In the genomic region with DNA sequence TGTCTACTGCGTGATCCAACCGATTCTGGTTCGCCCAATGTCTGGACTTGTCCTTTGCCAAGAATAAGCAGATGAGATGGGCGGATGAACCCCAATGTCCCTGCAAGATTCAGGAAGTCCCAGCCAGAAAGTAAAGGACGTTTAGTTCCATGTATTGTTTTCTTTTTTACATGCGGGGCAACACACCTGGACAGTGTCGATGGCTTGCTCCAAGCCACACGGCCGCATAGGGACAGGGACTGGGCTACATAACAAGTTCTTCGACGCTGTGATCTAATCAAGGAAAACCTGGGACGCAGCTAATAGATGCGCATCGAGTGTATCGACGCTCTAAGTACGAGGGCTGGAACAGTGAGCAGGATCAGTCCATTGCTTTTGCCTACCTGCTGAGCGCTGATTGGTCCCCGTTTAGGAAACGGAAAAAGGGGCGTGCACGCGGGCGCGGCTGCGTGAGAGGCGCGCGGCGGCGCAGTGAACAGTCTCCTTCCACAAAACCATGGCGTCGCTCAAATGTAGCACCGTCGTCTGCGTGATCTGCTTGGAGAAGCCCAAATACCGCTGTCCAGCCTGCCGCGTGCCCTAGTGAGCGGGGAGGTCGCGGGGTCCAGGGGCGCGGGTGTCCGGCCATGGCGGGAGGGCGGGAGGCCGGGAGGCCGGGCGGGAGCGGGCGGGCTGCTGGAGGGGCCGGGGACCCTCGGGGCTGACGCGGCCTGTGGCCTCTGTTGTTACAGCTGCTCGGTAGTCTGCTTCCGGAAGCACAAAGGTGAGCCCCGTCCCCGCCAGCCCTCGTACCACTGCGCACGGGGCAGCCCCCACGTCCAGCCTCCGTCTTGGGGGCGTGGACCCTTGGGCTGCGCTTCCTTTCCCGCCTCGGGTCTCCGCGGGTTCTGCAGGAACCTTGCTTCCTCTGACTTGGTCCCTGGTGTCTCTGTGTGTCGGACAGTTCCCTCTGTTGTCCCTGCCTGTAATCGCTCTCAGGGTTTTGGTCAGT, we compare ENCODE assay signal across 8 cellular contexts. TPM values are rescaled to one million over a fixed set of nuclear protein-coding genes. Genes with fewer than 3 reads are reported as not detected.
DNase-seq lines count a peak whose midpoint lies in the region; ATAC-seq and TF ChIP-seq lines count a peak whose summit lies in the region.

A gene (plus strand): TSS at position 478 of the 991 bp plus-strand sequence. CDS start 19 bp downstream, at position 497.

- peak; percentile 87 for TF ChIP-seq POLR2A in NB4 (IDR thresholded peaks at IDR 0.05; ENCODE audit: extremely low read depth, insufficient read length)

- H3K27ac ChIP-seq in substantia nigra (ENCODE audit: low read depth, low read length, poor library complexity, severe bottlenecking), result peak within 1 kb of the TSS; percentile 56

- H3K4me1 Mint-ChIP-seq in activated naive CD4-positive, alpha-beta T cell treated with anti-CD3 and anti-CD28 coated beads for 36 hours (ENCODE audit: low read depth), result peaks cover 51% of the 10 kb centered on the region

- peak within 1 kb of the TSS; percentile 100 for H3K4me3 Mint-ChIP-seq in activated naive CD4-positive, alpha-beta T cell treated with anti-CD3 and anti-CD28 coated beads for 36 hours

- H3K36me3 Mint-ChIP-seq in activated naive CD4-positive, alpha-beta T cell treated with anti-CD3 and anti-CD28 coated beads for 36 hours (ENCODE audit: low read depth), result peaks cover 15% of the 10 kb centered on the region

- peak within 1 kb of the TSS; percentile 98 for H3K4me3 ChIP-seq in NB4 (ENCODE audit: low read depth, low read length)

- H3K27ac Mint-ChIP-seq in activated naive CD4-positive, alpha-beta T cell treated with anti-CD3 and anti-CD28 coated beads for 36 hours, result peak within 1 kb of the TSS; percentile 98

- intact Hi-C loops in activated naive CD4-positive, alpha-beta T cell treated with anti-CD3 and anti-CD28 coated beads for 36 hours (cut with micrococcal nuclease), result loop anchor here (2.0 kb wide), 3 partner anchors 48 to 116 kb away; a partner anchor contains a TSS

- TF ChIP-seq CTCF in NB4 (IDR thresholded peaks at IDR 0.05; ENCODE audit: low read depth, low read length), result no peak

- peaks cover 10% of the 10 kb centered on the region for H3K27me3 Mint-ChIP-seq in activated naive CD4-positive, alpha-beta T cell treated with anti-CD3 and anti-CD28 coated beads for 36 hours (ENCODE audit: low read depth)

- peaks cover 1% of the 10 kb centered on the region for H3K9me3 Mint-ChIP-seq in activated naive CD4-positive, alpha-beta T cell treated with anti-CD3 and anti-CD28 coated beads for 36 hours

- DNase-seq in GM04504 (ENCODE audit: low read depth) (peak; percentile 81), NB4 (ENCODE audit: low read depth) (peak; percentile 96), SK-N-DZ (ENCODE audit: low spot score) (peak; percentile 94), germinal center (ENCODE audit: low spot score) (peak; percentile 95), non-pigmented ciliary epithelial cell (ENCODE audit: low read depth) (peak; percentile 85), substantia nigra (lab: John Stamatoyannopoulos, UW) (peak; percentile 23 to 94 (median 81))
- DNase-seq in activated naive CD4-positive, alpha-beta T cell treated with anti-CD3 and anti-CD28 coated beads for 36 hours, result peak; percentile 95

- peak; percentile 85 for ATAC-seq in HG02571 (IDR thresholded peaks at IDR 0.05; ENCODE audit: unreplicated experiment)

- CTCF ChIA-PET in activated naive CD4-positive, alpha-beta T cell treated with anti-CD3 and anti-CD28 coated beads for 36 hours (lab: Charles Lee), result interaction anchor here (1.0 to 1.7 kb wide), 2 partner anchors 99 to 142 kb away, joined by 3 to 4 read pairs; no protein-coding TSS in a partner anchor

RNA-seq across cellular contexts. Expression of the gene that starts here (rescaled TPM):
- 118 and 122 TPM in 2 replicates for polyA plus RNA-seq in SK-N-DZ (2014; cell fraction: cytosol; rRNA removed)
- 70.8 and 109 TPM in 2 replicates for polyA plus RNA-seq in SK-N-DZ (2014; cell fraction: nucleus; rRNA removed)
- total RNA-seq in activated naive CD4-positive, alpha-beta T cell treated with anti-CD3 and anti-CD28 coated beads for 36 hours, result 10 to 100 TPM; 39.0 to 43.7 TPM

Comparison
In these comparisons a context has a peak if more than half of its experiments do, and no peak if none do; other contexts are left out.
1. Peak in every context shown above with its lines: DNase-seq, ATAC-seq, H3K4me3 ChIP-seq and H3K27ac ChIP-seq.